Comparison of ENCODE assay signal across 19 cellular contexts in genomic region chr1:3606779-3607702, GRCh38. TPM values are rescaled to one million over a fixed set of nuclear protein-coding genes. Genes with fewer than 3 reads are reported as not detected.
A peak's percentile ranks its signal among the peaks of the same experiment; 100 is the strongest.
DNase-seq lines count a peak whose midpoint lies in the region; ATAC-seq, FAIRE-seq and TF ChIP-seq lines count a peak whose summit lies in the region.
"Had no signal": no experiment of that assay in that cellular context is flagged by ENCODE, and none has a peak within 500 bp of the region (broad histone marks: within the 10 kb centered on the region; RNA-seq: fewer than 3 reads in every experiment).

No MANE protein-coding gene starts in this region.

- no peak overlapping the region for H3K14ac ChIP-seq in H1 (ENCODE audit: insufficient read length)
- peak overlapping the region; percentile 3 for H3K14ac ChIP-seq in neuronal stem cell (ENCODE audit: low read length)

- no peak overlapping the region for H2BK120ac ChIP-seq in H1 (replicated peaks; ENCODE audit: low read depth, low read length)
- no peak overlapping the region for H2BK120ac ChIP-seq in neuronal stem cell (ENCODE audit: low read depth, low read length)

- CTCF ChIA-PET in H1 (lab: Charles Lee; ENCODE audit: partially characterized antibody) = interaction anchor here (0.8 to 6.4 kb wide), 12 partner anchors 8 to 154 kb away, joined by 3 to 84 read pairs (median 5); no protein-coding TSS in a partner anchor

- H3K4ac ChIP-seq in H1 (replicated peaks; ENCODE audit: insufficient read length, low read depth, low read length) (no peak overlapping the region), neuronal stem cell (ENCODE audit: low read length) (no peak overlapping the region)

- TF ChIP-seq CTCF in H1 (IDR thresholded peaks at IDR 0.05; ENCODE audit: control extremely low read depth in 1 of 3, insufficient read depth in 1 of 3, low read depth in 1 of 3, low read length in 3 of 3) = no peak

- no peak overlapping the region for H3K56ac ChIP-seq in H1 (replicated peaks; ENCODE audit: insufficient read length, low read depth, low read length)

- H4K5ac ChIP-seq in H1 (ENCODE audit: insufficient read length, low read depth, low read length) = no peak overlapping the region

- no peak for FAIRE-seq in H1 (lab: Jason Lieb, UNC)
- FAIRE-seq: A204.1, GM12892, GM18507, H54, K562 had no signal

- no peak overlapping the region for H3K4me3 ChIP-seq in BLaER1 treated with 17β-estradiol and CSF1 and Interleukin-3, amounts not matched to agents 10 nM and 100 nM
- H3K4me3 ChIP-seq in H1 (ENCODE audit: extremely low read depth in 1 of 4, insufficient read depth in 2 of 4, low read depth in 3 of 4, low read length in 4 of 4) (no peak overlapping the region), neuronal stem cell (ENCODE audit: low read length in 2 of 2) (no peak overlapping the region)
- H3K4me3 ChIP-seq: GM23248, K562 had no signal

- H2BK20ac ChIP-seq in H1 (ENCODE audit: low read length) = no peak overlapping the region

- H3K27me3 ChIP-seq in BLaER1 treated with 17β-estradiol and CSF1 and Interleukin-3, amounts not matched to agents 10 nM and 100 nM = peaks cover 0 to 12% (median 4%) of the 10 kb centered on the region in 11 experiments; a peak in 18 of 22 replicates
- H3K27me3 ChIP-seq in H1 (replicated peaks in 1 of 4; ENCODE audit: control insufficient read depth in 3 of 4, extremely low read depth in 1 of 4, insufficient read depth in 3 of 4, low read length in 3 of 4) (peaks cover 2 to 4% (median 3%) of the 10 kb centered on the region in 4 experiments; a peak in 5 of 7 replicates), neuronal stem cell (ENCODE audit: control insufficient read depth in 3 of 3, insufficient read depth in 3 of 3, low read depth in 1 of 3, low read length in 3 of 3) (peaks cover 0 to 4% (median 3%) of the 10 kb centered on the region in 3 experiments)
- H3K27me3 ChIP-seq: BE2C had no signal

- peaks cover 19% of the 10 kb centered on the region; the same call in 1 of the 2 replicates for H3K23me2 ChIP-seq in H1 (ENCODE audit: low read depth, low read length)

- no peak for ATAC-seq in GM19351 (IDR thresholded peaks at IDR 0.05; ENCODE audit: unreplicated experiment)
- ATAC-seq: K562 had no signal

- H3K23ac ChIP-seq in H1 (ENCODE audit: insufficient read length) = no peak overlapping the region
- no peak overlapping the region for H3K23ac ChIP-seq in neuronal stem cell (ENCODE audit: low read depth, low read length, poor library complexity)

- TF ChIP-seq EP300 in H1 (IDR thresholded peaks at IDR 0.05; ENCODE audit: borderline replicate concordance in 1 of 2, low read depth in 2 of 2, low read length in 2 of 2) = no peak

- TF ChIP-seq RAD21 in H1 (IDR thresholded peaks at IDR 0.05 in 1 of 2, conservative IDR thresholded peaks at IDR 0.05 in 1 of 2; ENCODE audit: low read depth in 2 of 2, low read length in 2 of 2) = no peak

- 85% methylated on average over 23 of the region's 23 CpGs; no CpG with 5 or more reads in 1 of the 2 experiments for WGBS in H1 (ENCODE audit: extremely low coverage in 1 of 2, insufficient coverage in 1 of 2, insufficient read length in 1 of 2, insufficient replicate concordance in 2 of 2, low coverage in 1 of 2, low lambda C conversion rate in 2 of 2, missing lambda C conversion rate in 1 of 2), 2 experiments
- WGBS in neuronal stem cell (ENCODE audit: extremely low coverage in 2 of 2, insufficient read length in 2 of 2, insufficient replicate concordance in 1 of 2), 2 donors = no CpG with 5 or more reads among the region's 23 CpGs

- H3K36me3 ChIP-seq in BLaER1 treated with 17β-estradiol and CSF1 and Interleukin-3, amounts not matched to agents 10 nM and 100 nM = peaks cover 0 to 44% (median 19%) of the 10 kb centered on the region in 11 experiments; a peak in 12 of 22 replicates
- H3K36me3 ChIP-seq in H1 (ENCODE audit: control insufficient read depth in 2 of 4, insufficient read depth in 4 of 4, low read length in 3 of 4) = no peaks in the 10 kb centered on the region; a peak in 1 of 8 replicates
- peaks cover 0 to 3% of the 10 kb centered on the region in 2 donors for H3K36me3 ChIP-seq in neuronal stem cell (replicated peaks in 1 of 2; ENCODE audit: control insufficient read depth in 2 of 2, insufficient read depth in 2 of 2, low read length in 2 of 2)
- H3K36me3 ChIP-seq: BE2C had no signal

- H2AK5ac ChIP-seq in H1 (ENCODE audit: low read depth, low read length) (no peak overlapping the region), neuronal stem cell (ENCODE audit: low read depth, low read length) (peak overlapping the region; percentile 91)

- POLR2A ChIA-PET in H1 (lab: Charles Lee; ENCODE audit: partially characterized antibody) = interaction anchor here (1.9 kb wide), 1 partner anchor 9 kb away, joined by 8 read pairs; no protein-coding TSS in a partner anchor

- H2AFZ ChIP-seq in H1 (ENCODE audit: low read length) (no peak overlapping the region), neuronal stem cell (ENCODE audit: low read length) (no peak overlapping the region)
- H2AFZ ChIP-seq: GM23248 had no signal

- peaks cover 2% of the 10 kb centered on the region for H3K79me1 ChIP-seq in H1 (ENCODE audit: low read depth, low read length)
- peaks cover 48% of the 10 kb centered on the region for H3K79me1 ChIP-seq in neuronal stem cell (ENCODE audit: low read depth, low read length)

- no peak overlapping the region for H3K27ac ChIP-seq in BLaER1 treated with 17β-estradiol and CSF1 and Interleukin-3, amounts not matched to agents 10 nM and 100 nM
- H3K27ac ChIP-seq in H1 (ENCODE audit: low read depth, low read length) (no peak overlapping the region), neuronal stem cell (replicated peaks; ENCODE audit: low read length) (no peak overlapping the region)
- H3K27ac ChIP-seq: GM23248 had no signal

- TF ChIP-seq POLR2A in H1 (IDR thresholded peaks at IDR 0.05; ENCODE audit: control extremely low read depth in 1 of 2, low read depth in 2 of 2, low read length in 2 of 2) = no peak

- H2BK15ac ChIP-seq in H1 (ENCODE audit: low read length) (no peak overlapping the region), neuronal stem cell (ENCODE audit: low read length) (peak overlapping the region; percentile 49)

- H4K8ac ChIP-seq in H1 (ENCODE audit: extremely low read depth, insufficient read depth, low read length) = peak overlapping the region; percentile 45; the same call in 1 of the 2 replicates
- no peak overlapping the region for H4K8ac ChIP-seq in neuronal stem cell (ENCODE audit: low read depth, low read length)

- peaks cover 0 to 95% (median 82%) of the 10 kb centered on the region in 11 experiments; a peak in 18 of 22 replicates for H4K20me1 ChIP-seq in BLaER1 treated with 17β-estradiol and CSF1 and Interleukin-3, amounts not matched to agents 10 nM and 100 nM
- peaks cover 0 to 10% of the 10 kb centered on the region in 2 experiments for H4K20me1 ChIP-seq in H1 (replicated peaks in 1 of 2; ENCODE audit: control insufficient read depth in 1 of 2, insufficient read depth in 2 of 2, low read length in 2 of 2)

- 0 out of 22 replicates have a peak overlapping the region, but pooled peaks of 2 of the 11 experiments have one; percentile 5 to 20 for H3K9ac ChIP-seq in BLaER1 treated with 17β-estradiol and CSF1 and Interleukin-3, amounts not matched to agents 10 nM and 100 nM
- no peak overlapping the region for H3K9ac ChIP-seq in H1 (replicated peaks in 1 of 4; ENCODE audit: extremely low read depth in 1 of 4, low read depth in 3 of 4, low read length in 3 of 4)
- no peak overlapping the region for H3K9ac ChIP-seq in neuronal stem cell (ENCODE audit: low read depth, low read length, poor library complexity)
- H3K9ac ChIP-seq: GM23248 had no signal

- H3K79me2 ChIP-seq in H1 (ENCODE audit: control insufficient read depth in 1 of 2, insufficient read depth in 2 of 2, low read length in 2 of 2) = peaks cover 0 to 14% of the 10 kb centered on the region in 2 experiments; a peak in 3 of 4 replicates

- no peaks in the 10 kb centered on the region for H3K9me3 ChIP-seq in BLaER1 treated with 17β-estradiol and CSF1 and Interleukin-3, amounts not matched to agents 10 nM and 100 nM (replicated peaks in 1 of 11)
- H3K9me3 ChIP-seq in H1 (ENCODE audit: insufficient read depth in 2 of 2, low read depth in 1 of 2, low read length in 1 of 2) = no peaks in the 10 kb centered on the region; a peak in 1 of 4 replicates
- peaks cover 0 to 4% of the 10 kb centered on the region in 2 donors for H3K9me3 ChIP-seq in neuronal stem cell (replicated peaks in 1 of 2; ENCODE audit: control insufficient read depth in 2 of 2, insufficient read depth in 1 of 2, low read depth in 1 of 2, low read length in 2 of 2)
- H3K9me3 ChIP-seq: BE2C had no signal

- H2BK12ac ChIP-seq in H1 (ENCODE audit: low read depth, low read length) (no peak overlapping the region), neuronal stem cell (ENCODE audit: low read length) (no peak overlapping the region)

- H4K91ac ChIP-seq in H1 (replicated peaks; ENCODE audit: insufficient read length, low read length) = no peak overlapping the region
- no peak overlapping the region for H4K91ac ChIP-seq in neuronal stem cell (ENCODE audit: low read depth, low read length, poor library complexity)

- no peak overlapping the region for H2BK5ac ChIP-seq in H1 (ENCODE audit: low read depth, low read length)
- no peak overlapping the region for H2BK5ac ChIP-seq in neuronal stem cell (ENCODE audit: low read length)

- H3K18ac ChIP-seq in H1 (ENCODE audit: extremely low read depth, low read length) (no peak overlapping the region), neuronal stem cell (ENCODE audit: low read length) (peak overlapping the region; percentile 62)

- peaks cover 33 to 88% (median 68%) of the 10 kb centered on the region in 10 experiments for H3K4me1 ChIP-seq in BLaER1 treated with 17β-estradiol and CSF1 and Interleukin-3, amounts not matched to agents 10 nM and 100 nM
- H3K4me1 ChIP-seq in H1 (replicated peaks in 1 of 4; ENCODE audit: control insufficient read depth in 3 of 4, insufficient read depth in 4 of 4, low read length in 3 of 4) = peaks cover 0 to 19% (median 11%) of the 10 kb centered on the region in 4 experiments; a peak in 6 of 7 replicates
- H3K4me1 ChIP-seq in neuronal stem cell (ENCODE audit: control insufficient read depth in 2 of 2, insufficient read depth in 1 of 2, low read depth in 1 of 2, low read length in 2 of 2) = peaks cover 25 to 38% of the 10 kb centered on the region in 2 donors
- H3K4me1 ChIP-seq: BE2C had no signal

- H3K4me2 ChIP-seq in BLaER1 treated with 17β-estradiol and CSF1 and Interleukin-3, amounts not matched to agents 10 nM and 100 nM = peak overlapping the region in 8 of 11 experiments; percentile 9 to 100 (median 98); a peak in 13 of 22 replicates
- H3K4me2 ChIP-seq in H1 (ENCODE audit: insufficient read depth in 1 of 2, low read depth in 2 of 2, low read length in 2 of 2) = no peak overlapping the region
- no peak overlapping the region for H3K4me2 ChIP-seq in neuronal stem cell (ENCODE audit: insufficient read depth, low read length, poor library complexity, severe bottlenecking)

- DNase-seq in H1 (ENCODE audit: low read depth in 1 of 2, low spot score in 2 of 2) = no peak
- DNase-seq in neuronal stem cell (ENCODE audit: low spot score) = no peak
- DNase-seq in pons (ENCODE audit: low spot score) = no peak
- DNase-seq in A172 (ENCODE audit: low spot score) = no peak
- DNase-seq: ACHN; BE2C; CD4-positive, alpha-beta memory T cell; DMS153; DMS79; GDM1; GM23248; HCEC 1CT had no signal

RNA-seq across cellular contexts. Expression of gene MEGF6, which starts 4.3 kb away (rescaled TPM):
- total RNA-seq in H1 (2021; fragmentation: NEBNext Ultra II Directional; extraction: Animal tissue kit (Norgen Biotek cat#: 25700)) = 13.2 and 14.8 TPM in 2 replicates
- polyA plus RNA-seq in H1 (2011; rRNA removed) = 4.1 and 9.5 TPM in 2 replicates
- polyA plus RNA-seq in H1 (2011; cell fraction: cytosol; rRNA removed) = 7.8 TPM
- 88.4 TPM for polyA plus RNA-seq in H1 (2011; cell fraction: nucleus; rRNA removed)
- polyA plus RNA-seq in H1 (2012, experiment 1 of 2) = 7.4 to 14.6 TPM (median 10.8 TPM) in 4 replicates
- 1.4 TPM for polyA plus RNA-seq in H1 (2012, experiment 2 of 2)
- 4.9 TPM for polyA plus RNA-seq in H1 (2013, experiment 1 of 2)
- polyA plus RNA-seq in H1 (2013, experiment 2 of 2) = 4.4 TPM
- polyA minus RNA-seq in H1 (2011; rRNA and poly(A)+ RNA removed) = 1.7 and 3.0 TPM in 2 replicates
- 9.0 TPM for polyA minus RNA-seq in H1 (2011; cell fraction: cytosol; rRNA and poly(A)+ RNA removed)
- polyA minus RNA-seq in H1 (2011; cell fraction: nucleus; rRNA and poly(A)+ RNA removed) = 24.4 TPM
- polyA plus RNA-seq in neuronal stem cell (2013, experiment 1 of 2) = 10.3 TPM
- polyA plus RNA-seq in neuronal stem cell (2013, experiment 2 of 2) = 10.0 TPM
- total RNA-seq in A172 (2014; rRNA removed; shearing (Covaris generic)) = 21.7 and 22.4 TPM in 2 replicates

RNA-seq across cellular contexts. Expression of gene TPRG1L, which starts 17.8 kb away (rescaled TPM):
- 21.7 and 22.2 TPM in 2 replicates for total RNA-seq in H1 (2021; fragmentation: NEBNext Ultra II Directional; extraction: Animal tissue kit (Norgen Biotek cat#: 25700))
- 19.8 and 22.3 TPM in 2 replicates for polyA plus RNA-seq in H1 (2011; rRNA removed)
- 21.1 TPM for polyA plus RNA-seq in H1 (2011; cell fraction: cytosol; rRNA removed)
- 10.8 TPM for polyA plus RNA-seq in H1 (2011; cell fraction: nucleus; rRNA removed)
- 17.4 to 21.5 TPM (median 21.1 TPM) in 4 replicates for polyA plus RNA-seq in H1 (2012, experiment 1 of 2)
- polyA plus RNA-seq in H1 (2012, experiment 2 of 2) = 23.7 TPM
- polyA plus RNA-seq in H1 (2013, experiment 1 of 2) = 13.6 TPM
- polyA plus RNA-seq in H1 (2013, experiment 2 of 2) = 13.7 TPM
- 15.2 and 19.2 TPM in 2 replicates for polyA minus RNA-seq in H1 (2011; rRNA and poly(A)+ RNA removed)
- 15.5 TPM for polyA minus RNA-seq in H1 (2011; cell fraction: cytosol; rRNA and poly(A)+ RNA removed)
- polyA minus RNA-seq in H1 (2011; cell fraction: nucleus; rRNA and poly(A)+ RNA removed) = 6.6 TPM
- polyA plus RNA-seq in neuronal stem cell (2013, experiment 1 of 2) = 13.4 TPM
- 13.2 TPM for polyA plus RNA-seq in neuronal stem cell (2013, experiment 2 of 2)
- total RNA-seq in A172 (2014; rRNA removed; shearing (Covaris generic)) = 6.7 and 9.4 TPM in 2 replicates

RNA-seq across cellular contexts. Expression of gene WRAP73, which starts 42.9 kb away (rescaled TPM):
- total RNA-seq in H1 (2021; fragmentation: NEBNext Ultra II Directional; extraction: Animal tissue kit (Norgen Biotek cat#: 25700)) = 29.7 and 30.3 TPM in 2 replicates
- 50.7 and 66.4 TPM in 2 replicates for polyA plus RNA-seq in H1 (2011; rRNA removed)
- polyA plus RNA-seq in H1 (2011; cell fraction: cytosol; rRNA removed) = 54.2 TPM
- polyA plus RNA-seq in H1 (2011; cell fraction: nucleus; rRNA removed) = 183 TPM
- polyA plus RNA-seq in H1 (2012, experiment 1 of 2) = 29.1 to 37.1 TPM (median 32.3 TPM) in 4 replicates
- 26.5 TPM for polyA plus RNA-seq in H1 (2012, experiment 2 of 2)
- polyA plus RNA-seq in H1 (2013, experiment 1 of 2) = 23.2 TPM
- polyA plus RNA-seq in H1 (2013, experiment 2 of 2) = 21.4 TPM
- 32.3 and 34.3 TPM in 2 replicates for polyA minus RNA-seq in H1 (2011; rRNA and poly(A)+ RNA removed)
- polyA minus RNA-seq in H1 (2011; cell fraction: cytosol; rRNA and poly(A)+ RNA removed) = 25.3 TPM
- 44.8 TPM for polyA minus RNA-seq in H1 (2011; cell fraction: nucleus; rRNA and poly(A)+ RNA removed)
- polyA plus RNA-seq in neuronal stem cell (2013, experiment 1 of 2) = 24.6 TPM
- 25.7 TPM for polyA plus RNA-seq in neuronal stem cell (2013, experiment 2 of 2)
- 13.5 and 22.2 TPM in 2 replicates for total RNA-seq in A172 (2014; rRNA removed; shearing (Covaris generic))

RNA-seq across cellular contexts. Expression of gene TP73, which starts 45.3 kb away (rescaled TPM):
- 2.9 and 3.1 TPM in 2 replicates for total RNA-seq in H1 (2021; fragmentation: NEBNext Ultra II Directional; extraction: Animal tissue kit (Norgen Biotek cat#: 25700))
- polyA plus RNA-seq in H1 (2011; rRNA removed) = 2.6 and 4.2 TPM in 2 replicates
- 1.3 TPM for polyA plus RNA-seq in H1 (2011; cell fraction: cytosol; rRNA removed)
- 8.4 TPM for polyA plus RNA-seq in H1 (2011; cell fraction: nucleus; rRNA removed)
- polyA plus RNA-seq in H1 (2012, experiment 1 of 2) = 1.2 to 3.8 TPM (median 2.8 TPM) in 4 replicates
- polyA plus RNA-seq in H1 (2012, experiment 2 of 2) = 1.3 TPM
- polyA plus RNA-seq in H1 (2013, experiment 1 of 2) = 2.1 TPM
- 2.3 TPM for polyA plus RNA-seq in H1 (2013, experiment 2 of 2)
- 1.9 and 3.5 TPM in 2 replicates for polyA minus RNA-seq in H1 (2011; rRNA and poly(A)+ RNA removed)
- 3.4 TPM for polyA minus RNA-seq in H1 (2011; cell fraction: cytosol; rRNA and poly(A)+ RNA removed)
- polyA minus RNA-seq in H1 (2011; cell fraction: nucleus; rRNA and poly(A)+ RNA removed) = 6.7 TPM
- polyA plus RNA-seq in neuronal stem cell (2013, experiment 1 of 2) = 0.18 TPM
- 0.19 TPM for polyA plus RNA-seq in neuronal stem cell (2013, experiment 2 of 2)
- 1.7 and 4.7 TPM in 2 replicates for total RNA-seq in A172 (2014; rRNA removed; shearing (Covaris generic))
- total RNA-seq: GM23248 had no signal
- polyA plus RNA-seq: GM23248 had no signal

Comparison
In these comparisons a context has a peak if more than half of its experiments do, and no peak if none do; other contexts are left out.
1. H3K4me2 ChIP-seq: peak in BLaER1 treated with 17β-estradiol and CSF1 and Interleukin-3, amounts not matched to agents 10 nM and 100 nM (8 of 11); none in H1 (0 of 2) and neuronal stem cell (single experiment).